ENCODE assay signal across 1 cellular context in the genomic region with DNA sequence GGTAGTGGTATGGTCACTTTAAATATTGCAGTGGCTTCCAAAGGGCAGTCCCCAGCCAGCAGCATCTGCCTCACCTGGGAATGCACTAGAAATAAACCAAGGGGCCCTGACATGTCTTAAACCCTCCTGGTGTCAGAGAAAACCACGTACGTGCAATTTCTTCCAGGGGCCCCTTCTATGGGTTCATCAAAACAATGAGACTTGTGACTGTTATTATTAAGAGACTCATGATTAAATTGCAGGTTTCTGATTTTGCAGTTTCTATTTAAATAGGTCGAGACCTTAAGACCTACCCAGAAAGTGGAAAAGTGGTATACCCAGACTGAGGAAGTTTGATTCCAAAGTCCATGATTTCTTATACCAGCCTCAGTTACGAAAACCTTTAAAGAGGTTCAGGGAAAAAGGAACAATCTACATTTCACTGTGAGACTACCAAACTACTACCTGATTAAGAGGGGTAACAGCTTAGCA.
TF ChIP-seq lines count a peak whose summit lies in the region.

No MANE protein-coding gene starts in this region.

TF ChIP-seq in H1, 55 proteins besides CTCF, POLR2A, EP300 and RAD21:
- TF ChIP-seq TAF7 (optimal IDR thresholded peaks at IDR 0.05; ENCODE audit: borderline replicate concordance, low read depth, low read length) (peak; percentile 14), SRF (IDR thresholded peaks at IDR 0.05; ENCODE audit: low read depth, low read length) (no peak)
